Comparison of ENCODE assay signal across 1 cellular context in the genomic region with DNA sequence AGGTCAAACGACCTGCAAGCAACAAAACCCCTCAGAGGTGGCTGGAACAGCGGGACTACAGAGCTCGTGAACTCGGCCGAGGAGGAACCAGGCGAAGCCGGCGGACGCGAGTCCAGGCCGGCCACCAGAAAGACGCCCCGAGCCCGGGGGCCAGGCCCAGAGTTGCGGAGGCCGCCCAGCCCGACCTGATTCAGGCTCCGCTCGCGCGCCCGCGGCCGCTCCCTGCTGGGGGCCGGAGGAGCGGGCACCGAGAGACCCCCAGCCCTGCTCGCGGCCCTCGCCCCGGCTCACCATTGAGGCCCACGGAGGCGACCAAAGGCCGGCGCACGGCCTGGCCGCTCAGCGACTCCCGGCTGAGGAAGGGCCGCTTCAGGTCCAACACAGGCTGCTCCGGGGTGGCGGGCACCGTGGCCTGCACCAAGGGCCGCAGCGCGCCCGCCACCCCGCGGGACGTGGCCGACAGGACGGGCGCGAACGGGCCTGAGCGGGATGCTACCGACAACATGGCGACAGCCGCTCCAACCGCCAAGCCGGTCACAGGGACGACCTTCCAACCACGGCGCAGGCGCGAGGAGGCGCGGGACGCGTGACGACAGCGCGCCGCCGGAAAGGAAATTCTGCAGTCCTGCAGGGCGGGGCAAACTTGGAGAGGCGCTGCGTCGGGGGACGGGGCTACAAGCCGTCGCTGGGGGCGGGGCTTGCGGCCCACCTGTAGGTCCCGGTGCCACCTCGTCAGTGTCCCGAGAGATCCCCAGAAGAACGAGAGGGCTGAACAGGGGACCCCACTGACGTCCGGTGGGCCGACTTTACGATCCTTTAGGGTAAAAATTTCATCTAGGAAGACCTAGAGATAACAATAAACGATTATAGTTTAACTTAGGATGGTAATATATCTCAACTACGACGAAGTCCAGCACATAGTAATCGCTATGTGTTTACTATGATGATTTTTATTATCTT.
TF ChIP-seq lines count a peak whose summit lies in the region.

A gene (minus strand): TSS at position 538 of the 960 bp plus-strand sequence. CDS start 33 bp downstream, at position 505.

TF ChIP-seq in K562, 482 proteins besides CTCF, POLR2A, EP300 and RAD21 (continued from another document and continues in another):
- TF ChIP-seq, protein P1, sequence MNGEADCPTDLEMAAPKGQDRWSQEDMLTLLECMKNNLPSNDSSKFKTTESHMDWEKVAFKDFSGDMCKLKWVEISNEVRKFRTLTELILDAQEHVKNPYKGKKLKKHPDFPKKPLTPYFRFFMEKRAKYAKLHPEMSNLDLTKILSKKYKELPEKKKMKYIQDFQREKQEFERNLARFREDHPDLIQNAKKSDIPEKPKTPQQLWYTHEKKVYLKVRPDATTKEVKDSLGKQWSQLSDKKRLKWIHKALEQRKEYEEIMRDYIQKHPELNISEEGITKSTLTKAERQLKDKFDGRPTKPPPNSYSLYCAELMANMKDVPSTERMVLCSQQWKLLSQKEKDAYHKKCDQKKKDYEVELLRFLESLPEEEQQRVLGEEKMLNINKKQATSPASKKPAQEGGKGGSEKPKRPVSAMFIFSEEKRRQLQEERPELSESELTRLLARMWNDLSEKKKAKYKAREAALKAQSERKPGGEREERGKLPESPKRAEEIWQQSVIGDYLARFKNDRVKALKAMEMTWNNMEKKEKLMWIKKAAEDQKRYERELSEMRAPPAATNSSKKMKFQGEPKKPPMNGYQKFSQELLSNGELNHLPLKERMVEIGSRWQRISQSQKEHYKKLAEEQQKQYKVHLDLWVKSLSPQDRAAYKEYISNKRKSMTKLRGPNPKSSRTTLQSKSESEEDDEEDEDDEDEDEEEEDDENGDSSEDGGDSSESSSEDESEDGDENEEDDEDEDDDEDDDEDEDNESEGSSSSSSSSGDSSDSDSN (IDR thresholded peaks at IDR 0.05; ENCODE audit: borderline replicate concordance in 1 of 2, low read depth in 2 of 2, low read length in 2 of 2) = peak in 1 of 2 experiments; percentile 64; a peak in 1 of 4 replicates
- TF ChIP-seq CBFA2T3 (IDR thresholded peaks at IDR 0.05) (no peak), PML (IDR thresholded peaks at IDR 0.05; ENCODE audit: low read length) (no peak), CXXC5 (CRISPR knock-in tag; IDR thresholded peaks at IDR 0.05) (peak; percentile 83), PHF8 (IDR thresholded peaks at IDR 0.05; ENCODE audit: borderline replicate concordance, low read length) (peak; percentile 83; the same call in 1 of the 2 replicates), BMI1 (IDR thresholded peaks at IDR 0.05; ENCODE audit: low read length) (no peak), RCOR1 (IDR thresholded peaks at IDR 0.05; ENCODE audit: borderline replicate concordance in 1 of 2, low read depth in 2 of 2, low read length in 2 of 2) (0 out of 4 replicates have a peak, but pooled peaks of 1 of the 2 experiments have one; percentile 18), ZNF766 (CRISPR knock-in tag; conservative IDR thresholded peaks at IDR 0.05) (no peak), TAF1 (IDR thresholded peaks at IDR 0.05; ENCODE audit: control insufficient read depth, extremely low read depth, insufficient read depth, low read length, severe bottlenecking) (peak; percentile 71), SRSF3 (IDR thresholded peaks at IDR 0.05; ENCODE audit: insufficient read depth, low read length) (0 out of 2 replicates have a peak, but pooled peaks have one; percentile 81), FOXJ2 (tag; IDR thresholded peaks at IDR 0.05) (0 out of 2 replicates have a peak, but pooled peaks have one; percentile 38), MTA3 (IDR thresholded peaks at IDR 0.05; ENCODE audit: borderline replicate concordance) (peak; percentile 53; the same call in 1 of the 2 replicates), FOXA1 (IDR thresholded peaks at IDR 0.05; ENCODE audit: borderline replicate concordance) (no peak), ZNF41 (CRISPR knock-in tag; conservative IDR thresholded peaks at IDR 0.05) (no peak), ESRRB (CRISPR knock-in tag; IDR thresholded peaks at IDR 0.05; ENCODE audit: borderline replicate concordance) (no peak), MBD2 (IDR thresholded peaks at IDR 0.05; ENCODE audit: borderline replicate concordance, low read depth) (peak; percentile 25; the same call in 1 of the 2 replicates), SRF (CRISPR knock-in tag; IDR thresholded peaks at IDR 0.05) (peak in 1 of 2 experiments; percentile 32; a peak in 1 of 4 replicates), CEBPB (tag; IDR thresholded peaks at IDR 0.05) (no peak), NFRKB (IDR thresholded peaks at IDR 0.05; ENCODE audit: low read depth) (peak; percentile 42; the same call in 1 of the 2 replicates), HNRNPK (IDR thresholded peaks at IDR 0.05; ENCODE audit: low read depth, low read length, poor library complexity, severe bottlenecking) (no peak), MAZ (CRISPR knock-in tag; conservative IDR thresholded peaks at IDR 0.05 in 1 of 2, IDR thresholded peaks at IDR 0.05 in 1 of 2) (peak; percentile 87 to 95), CREM (IDR thresholded peaks at IDR 0.05; ENCODE audit: low read depth) (peak; percentile 98), MIER1 (IDR thresholded peaks at IDR 0.05; ENCODE audit: low read depth) (no peak), ETV1 (tag; conservative IDR thresholded peaks at IDR 0.05; ENCODE audit: low read depth) (peak; percentile 30; the same call in 1 of the 2 replicates), BCOR (IDR thresholded peaks at IDR 0.05) (no peak), ZFPM2 (CRISPR knock-in tag; IDR thresholded peaks at IDR 0.05) (no peak), NFXL1 (CRISPR knock-in tag; IDR thresholded peaks at IDR 0.05) (no peak), CCAR2 (IDR thresholded peaks at IDR 0.05; ENCODE audit: low read depth, low read length) (no peak), RBM17 (IDR thresholded peaks at IDR 0.05; ENCODE audit: borderline replicate concordance, low read depth, low read length) (no peak)
- TF ChIP-seq, protein P2, sequence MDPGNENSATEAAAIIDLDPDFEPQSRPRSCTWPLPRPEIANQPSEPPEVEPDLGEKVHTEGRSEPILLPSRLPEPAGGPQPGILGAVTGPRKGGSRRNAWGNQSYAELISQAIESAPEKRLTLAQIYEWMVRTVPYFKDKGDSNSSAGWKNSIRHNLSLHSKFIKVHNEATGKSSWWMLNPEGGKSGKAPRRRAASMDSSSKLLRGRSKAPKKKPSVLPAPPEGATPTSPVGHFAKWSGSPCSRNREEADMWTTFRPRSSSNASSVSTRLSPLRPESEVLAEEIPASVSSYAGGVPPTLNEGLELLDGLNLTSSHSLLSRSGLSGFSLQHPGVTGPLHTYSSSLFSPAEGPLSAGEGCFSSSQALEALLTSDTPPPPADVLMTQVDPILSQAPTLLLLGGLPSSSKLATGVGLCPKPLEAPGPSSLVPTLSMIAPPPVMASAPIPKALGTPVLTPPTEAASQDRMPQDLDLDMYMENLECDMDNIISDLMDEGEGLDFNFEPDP (CRISPR knock-in tag; IDR thresholded peaks at IDR 0.05) = no peak
- TF ChIP-seq, protein P3, sequence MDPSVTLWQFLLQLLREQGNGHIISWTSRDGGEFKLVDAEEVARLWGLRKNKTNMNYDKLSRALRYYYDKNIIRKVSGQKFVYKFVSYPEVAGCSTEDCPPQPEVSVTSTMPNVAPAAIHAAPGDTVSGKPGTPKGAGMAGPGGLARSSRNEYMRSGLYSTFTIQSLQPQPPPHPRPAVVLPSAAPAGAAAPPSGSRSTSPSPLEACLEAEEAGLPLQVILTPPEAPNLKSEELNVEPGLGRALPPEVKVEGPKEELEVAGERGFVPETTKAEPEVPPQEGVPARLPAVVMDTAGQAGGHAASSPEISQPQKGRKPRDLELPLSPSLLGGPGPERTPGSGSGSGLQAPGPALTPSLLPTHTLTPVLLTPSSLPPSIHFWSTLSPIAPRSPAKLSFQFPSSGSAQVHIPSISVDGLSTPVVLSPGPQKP (CRISPR knock-in tag; IDR thresholded peaks at IDR 0.05) = no peak
- TF ChIP-seq, protein P4, sequence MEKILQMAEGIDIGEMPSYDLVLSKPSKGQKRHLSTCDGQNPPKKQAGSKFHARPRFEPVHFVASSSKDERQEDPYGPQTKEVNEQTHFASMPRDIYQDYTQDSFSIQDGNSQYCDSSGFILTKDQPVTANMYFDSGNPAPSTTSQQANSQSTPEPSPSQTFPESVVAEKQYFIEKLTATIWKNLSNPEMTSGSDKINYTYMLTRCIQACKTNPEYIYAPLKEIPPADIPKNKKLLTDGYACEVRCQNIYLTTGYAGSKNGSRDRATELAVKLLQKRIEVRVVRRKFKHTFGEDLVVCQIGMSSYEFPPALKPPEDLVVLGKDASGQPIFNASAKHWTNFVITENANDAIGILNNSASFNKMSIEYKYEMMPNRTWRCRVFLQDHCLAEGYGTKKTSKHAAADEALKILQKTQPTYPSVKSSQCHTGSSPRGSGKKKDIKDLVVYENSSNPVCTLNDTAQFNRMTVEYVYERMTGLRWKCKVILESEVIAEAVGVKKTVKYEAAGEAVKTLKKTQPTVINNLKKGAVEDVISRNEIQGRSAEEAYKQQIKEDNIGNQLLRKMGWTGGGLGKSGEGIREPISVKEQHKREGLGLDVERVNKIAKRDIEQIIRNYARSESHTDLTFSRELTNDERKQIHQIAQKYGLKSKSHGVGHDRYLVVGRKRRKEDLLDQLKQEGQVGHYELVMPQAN (IDR thresholded peaks at IDR 0.05; ENCODE audit: borderline replicate concordance) = no peak
- TF ChIP-seq, protein P5, sequence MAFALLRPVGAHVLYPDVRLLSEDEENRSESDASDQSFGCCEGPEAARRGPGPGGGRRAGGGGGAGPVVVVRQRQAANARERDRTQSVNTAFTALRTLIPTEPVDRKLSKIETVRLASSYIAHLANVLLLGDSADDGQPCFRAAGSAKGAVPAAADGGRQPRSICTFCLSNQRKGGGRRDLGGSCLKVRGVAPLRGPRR (CRISPR knock-in tag; IDR thresholded peaks at IDR 0.05) = no peak
- TF ChIP-seq, protein P6, sequence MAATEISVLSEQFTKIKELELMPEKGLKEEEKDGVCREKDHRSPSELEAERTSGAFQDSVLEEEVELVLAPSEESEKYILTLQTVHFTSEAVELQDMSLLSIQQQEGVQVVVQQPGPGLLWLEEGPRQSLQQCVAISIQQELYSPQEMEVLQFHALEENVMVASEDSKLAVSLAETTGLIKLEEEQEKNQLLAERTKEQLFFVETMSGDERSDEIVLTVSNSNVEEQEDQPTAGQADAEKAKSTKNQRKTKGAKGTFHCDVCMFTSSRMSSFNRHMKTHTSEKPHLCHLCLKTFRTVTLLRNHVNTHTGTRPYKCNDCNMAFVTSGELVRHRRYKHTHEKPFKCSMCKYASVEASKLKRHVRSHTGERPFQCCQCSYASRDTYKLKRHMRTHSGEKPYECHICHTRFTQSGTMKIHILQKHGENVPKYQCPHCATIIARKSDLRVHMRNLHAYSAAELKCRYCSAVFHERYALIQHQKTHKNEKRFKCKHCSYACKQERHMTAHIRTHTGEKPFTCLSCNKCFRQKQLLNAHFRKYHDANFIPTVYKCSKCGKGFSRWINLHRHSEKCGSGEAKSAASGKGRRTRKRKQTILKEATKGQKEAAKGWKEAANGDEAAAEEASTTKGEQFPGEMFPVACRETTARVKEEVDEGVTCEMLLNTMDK (IDR thresholded peaks at IDR 0.05; ENCODE audit: borderline replicate concordance, insufficient read depth, low read depth, low read length, poor library complexity, severe bottlenecking) = no peak
- TF ChIP-seq, protein P7, sequence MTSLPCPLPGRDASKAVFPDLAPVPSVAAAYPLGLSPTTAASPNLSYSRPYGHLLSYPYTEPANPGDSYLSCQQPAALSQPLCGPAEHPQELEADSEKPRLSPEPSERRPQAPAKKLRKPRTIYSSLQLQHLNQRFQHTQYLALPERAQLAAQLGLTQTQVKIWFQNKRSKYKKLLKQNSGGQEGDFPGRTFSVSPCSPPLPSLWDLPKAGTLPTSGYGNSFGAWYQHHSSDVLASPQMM (CRISPR knock-in tag; IDR thresholded peaks at IDR 0.05) = no peak
- TF ChIP-seq, protein P8, sequence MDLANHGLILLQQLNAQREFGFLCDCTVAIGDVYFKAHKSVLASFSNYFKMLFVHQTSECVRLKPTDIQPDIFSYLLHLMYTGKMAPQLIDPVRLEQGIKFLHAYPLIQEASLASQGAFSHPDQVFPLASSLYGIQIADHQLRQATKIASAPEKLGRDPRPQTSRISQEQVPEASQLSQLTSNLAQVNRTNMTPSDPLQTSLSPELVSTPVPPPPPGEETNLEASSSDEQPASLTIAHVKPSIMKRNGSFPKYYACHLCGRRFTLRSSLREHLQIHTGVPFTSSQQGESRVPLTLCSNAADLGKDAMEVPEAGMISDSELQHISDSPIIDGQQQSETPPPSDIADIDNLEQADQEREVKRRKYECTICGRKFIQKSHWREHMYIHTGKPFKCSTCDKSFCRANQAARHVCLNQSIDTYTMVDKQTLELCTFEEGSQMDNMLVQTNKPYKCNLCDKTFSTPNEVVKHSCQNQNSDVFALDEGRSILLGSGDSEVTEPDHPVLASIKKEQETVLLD (IDR thresholded peaks at IDR 0.05) = peak; percentile 83
